1 cellular context compared by ENCODE assay signal in genomic region chrX:21376636-21377035, GRCh38.
TF ChIP-seq lines count a peak whose summit lies in the region.

No MANE protein-coding gene starts in this region.

TF ChIP-seq in GM23338, 12 proteins besides CTCF, POLR2A, EP300 and RAD21 (continued from another document):
- TF ChIP-seq ZNF462 (CRISPR knock-in tag; IDR thresholded peaks at IDR 0.05) (no peak), ZNF114 (CRISPR knock-in tag; IDR thresholded peaks at IDR 0.05) (no peak)
